In the genomic region with DNA sequence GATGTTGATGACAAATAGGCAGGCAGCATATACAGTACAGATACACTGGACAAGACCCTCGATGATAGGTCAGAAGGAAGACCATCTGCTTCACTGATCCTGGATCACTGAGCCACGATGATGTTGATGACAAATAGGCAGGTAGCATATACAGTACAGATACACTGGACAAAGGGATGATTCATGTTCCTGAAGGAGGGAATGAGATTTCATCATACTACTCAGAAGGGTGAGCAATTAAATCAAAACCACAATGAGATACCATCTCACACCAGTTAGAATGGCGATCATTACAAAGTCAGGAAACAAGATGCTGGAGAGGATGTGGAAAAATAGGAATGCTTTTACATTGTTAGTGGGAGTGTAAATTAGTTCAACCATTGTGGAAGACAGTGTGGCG, we compare ENCODE assay signal across 5 cellular contexts. TPM values are rescaled to one million over a fixed set of nuclear protein-coding genes. Genes with fewer than 3 reads are reported as not detected.
"Had no signal": no experiment of that assay in that cellular context is flagged by ENCODE, and none has a peak within 500 bp of the region (broad histone marks: within the 10 kb centered on the region; RNA-seq: fewer than 3 reads in every experiment).

No MANE protein-coding gene starts in this region.

RNA-seq across cellular contexts. Expression of a gene that starts 50.9 kb away (rescaled TPM):
- total RNA-seq: ascending aorta, cardiac septum, gastrocnemius medialis had no signal
- polyA plus RNA-seq: naive thymus-derived CD4-positive, alpha-beta T cell; pancreas had no signal
